Comparison of ENCODE assay signal across 16 cellular contexts in genomic region chr2:152555048-152555447, GRCh38.
DNase-seq lines count a peak whose midpoint lies in the region; ATAC-seq and TF ChIP-seq lines count a peak whose summit lies in the region.
"Had no signal": no experiment of that assay in that cellular context is flagged by ENCODE, and none has a peak within 500 bp of the region (broad histone marks: within the 10 kb centered on the region; RNA-seq: fewer than 3 reads in every experiment).

No MANE protein-coding gene starts in this region.

- H3K36me3 ChIP-seq in A673 (ENCODE audit: insufficient read depth, low read length, poor library complexity, severe bottlenecking) (no peaks in the 10 kb centered on the region), HCT116 (ENCODE audit: control insufficient read depth in 1 of 2, insufficient read depth in 2 of 2, low read length in 2 of 2) (no peaks in the 10 kb centered on the region), hepatocyte (replicated peaks; ENCODE audit: insufficient read depth, low read depth) (no peaks in the 10 kb centered on the region)
- H3K36me3 ChIP-seq: prostate gland had no signal

- no peak overlapping the region for H3K27ac ChIP-seq in A673 (ENCODE audit: low read depth, low read length, poor library complexity, severe bottlenecking)
- H3K27ac ChIP-seq in HCT116 (ENCODE audit: low read depth, low read length), result no peak overlapping the region
- no peak overlapping the region for H3K27ac ChIP-seq in hepatocyte
- H3K27ac ChIP-seq: prostate gland had no signal

- 85% methylated on average over 2 of the region's 2 CpGs for WGBS in hepatocyte (ENCODE audit: low lambda C conversion rate, missing lambda C conversion rate)

- RAD21 ChIA-PET in HCT116 (lab: Charles Lee; ENCODE audit: low non-redundant PET in 1 of 2, low total read pairs in 2 of 2, uncharacterized antibody in 2 of 2, unreplicated experiment in 2 of 2), result no interaction called here

- POLR2A ChIA-PET in A673 (lab: Charles Lee; ENCODE audit: low non-redundant PET) (no interaction called here), HCT116 (lab: Charles Lee) (no interaction called here), WTC11 (lab: Charles Lee) (no interaction called here)
- POLR2A ChIA-PET in activated CD8-positive, alpha-beta T cell treated with anti-CD3 and anti-CD28 coated beads, Interleukin-2, amount 10 ng/mL, durations not matched to agents 7 days and 5 days (lab: Charles Lee), result no interaction called here

- H3K4me2 ChIP-seq in HCT116 (ENCODE audit: low read length), result no peak overlapping the region
- no peak overlapping the region for H3K4me2 ChIP-seq in hepatocyte

- H3K9me3 ChIP-seq in A673 (ENCODE audit: low read depth, low read length, poor library complexity, severe bottlenecking) (no peaks in the 10 kb centered on the region), HCT116 (ENCODE audit: control insufficient read depth in 1 of 2, insufficient read depth in 1 of 2, low read depth in 1 of 2, low read length in 2 of 2) (no peaks in the 10 kb centered on the region), hepatocyte (ENCODE audit: low read depth) (no peaks in the 10 kb centered on the region)
- H3K9me3 ChIP-seq: prostate gland had no signal

- no peak overlapping the region for H3K4me3 ChIP-seq in A673 (ENCODE audit: low read depth, low read length, poor library complexity, severe bottlenecking)
- no peak overlapping the region for H3K4me3 ChIP-seq in HCT116 (replicated peaks in 1 of 2; ENCODE audit: low read depth in 1 of 2, low read length in 2 of 2)
- H3K4me3 ChIP-seq in hepatocyte, result no peak overlapping the region
- H3K4me3 ChIP-seq: lung, prostate gland had no signal

- intact Hi-C loops in A673 (cut with micrococcal nuclease; ENCODE audit: unreplicated experiment), result loop anchor here (2.0 to 5.0 kb wide), 3 partner anchors 72 to 363 kb away; partner anchors contain the start of gene FMNL2
- intact Hi-C loops in HCT116 (cut with micrococcal nuclease), result no loop called here

- H3K4me3 Mint-ChIP-seq in WTC11, result no peak overlapping the region
- no peak overlapping the region for H3K4me3 Mint-ChIP-seq in activated CD8-positive, alpha-beta T cell treated with anti-CD3 and anti-CD28 coated beads, Interleukin-2, amount 10 ng/mL, durations not matched to agents 7 days and 5 days
- H3K4me3 Mint-ChIP-seq: activated B cell treated with CpG ODN at 0.5 μM for 24 hours; B cell; central memory CD8-positive, alpha-beta T cell had no signal

- no peak overlapping the region for H3K9ac ChIP-seq in HCT116 (ENCODE audit: low read length)

- TF ChIP-seq POLR2A in HCT116 (IDR thresholded peaks at IDR 0.05; ENCODE audit: borderline replicate concordance, extremely low read depth, insufficient read depth, insufficient read length), result no peak

- H3K27ac Mint-ChIP-seq in WTC11, result no peak overlapping the region
- no peak overlapping the region for H3K27ac Mint-ChIP-seq in activated CD8-positive, alpha-beta T cell treated with anti-CD3 and anti-CD28 coated beads, Interleukin-2, amount 10 ng/mL, durations not matched to agents 7 days and 5 days
- H3K27ac Mint-ChIP-seq: activated B cell treated with CpG ODN at 0.5 μM for 24 hours, B cell had no signal

- H3K9me2 ChIP-seq in HCT116 (ENCODE audit: insufficient read depth) (no peaks in the 10 kb centered on the region), hepatocyte (replicated peaks; ENCODE audit: insufficient read depth) (no peaks in the 10 kb centered on the region)

- H3K27me3 Mint-ChIP-seq in WTC11 (ENCODE audit: low read depth), result no peaks in the 10 kb centered on the region
- H3K27me3 Mint-ChIP-seq in activated CD8-positive, alpha-beta T cell treated with anti-CD3 and anti-CD28 coated beads, Interleukin-2, amount 10 ng/mL, durations not matched to agents 7 days and 5 days (ENCODE audit: low read depth), result peaks cover 11% of the 10 kb centered on the region
- H3K27me3 Mint-ChIP-seq: activated B cell treated with CpG ODN at 0.5 μM for 24 hours, B cell had no signal

- H3K4me1 ChIP-seq in A673 (ENCODE audit: insufficient read depth, low read length, poor library complexity, severe bottlenecking), result peaks cover 21% of the 10 kb centered on the region
- no peaks in the 10 kb centered on the region for H3K4me1 ChIP-seq in HCT116 (ENCODE audit: control insufficient read depth in 1 of 2, insufficient read depth in 2 of 2, low read length in 2 of 2)
- peaks cover 3% of the 10 kb centered on the region for H3K4me1 ChIP-seq in hepatocyte (ENCODE audit: insufficient read depth)
- H3K4me1 ChIP-seq: prostate gland had no signal

- H2AFZ ChIP-seq in HCT116 (ENCODE audit: low read depth, low read length, poor library complexity, severe bottlenecking), result no peak overlapping the region
- H2AFZ ChIP-seq in hepatocyte, result no peak overlapping the region

- H4K20me1 ChIP-seq in HCT116 (ENCODE audit: insufficient read depth), result no peaks in the 10 kb centered on the region
- H4K20me1 ChIP-seq in hepatocyte (ENCODE audit: insufficient read depth, poor library complexity, severe bottlenecking), result no peaks in the 10 kb centered on the region

- ATAC-seq in HCT116, result peak; percentile 61; the same call in 1 of the 2 replicates
- ATAC-seq in WTC11, result peak; percentile 80
- no peak for ATAC-seq in activated CD8-positive, alpha-beta T cell treated with anti-CD3 and anti-CD28 coated beads, Interleukin-2, amount 10 ng/mL, durations not matched to agents 7 days and 5 days
- no peak for ATAC-seq in GM19395 (IDR thresholded peaks at IDR 0.05; ENCODE audit: unreplicated experiment)
- ATAC-seq in GM21619 (IDR thresholded peaks at IDR 0.05; ENCODE audit: unreplicated experiment), result no peak

- TF ChIP-seq CTCF in A673 (conservative IDR thresholded peaks at IDR 0.05; ENCODE audit: low read depth, low read length) (peak; percentile 64), HCT116 (IDR thresholded peaks at IDR 0.05 in 2 of 3, conservative IDR thresholded peaks at IDR 0.05 in 1 of 3; ENCODE audit: borderline replicate concordance in 1 of 3, insufficient read depth in 1 of 3, low read depth in 2 of 3, low read length in 2 of 3) (peak; percentile 19 to 42 (median 35); a peak in 3 of 6 replicates), WTC11 (IDR thresholded peaks at IDR 0.05) (no peak; the same call in 1 of the 2 replicates), hepatocyte (IDR thresholded peaks at IDR 0.05; ENCODE audit: poor library complexity) (peak; percentile 37)

- H3K9me3 Mint-ChIP-seq in WTC11, result no peaks in the 10 kb centered on the region
- no peaks in the 10 kb centered on the region for H3K9me3 Mint-ChIP-seq in activated CD8-positive, alpha-beta T cell treated with anti-CD3 and anti-CD28 coated beads, Interleukin-2, amount 10 ng/mL, durations not matched to agents 7 days and 5 days (ENCODE audit: insufficient read depth)
- H3K9me3 Mint-ChIP-seq: activated B cell treated with CpG ODN at 0.5 μM for 24 hours; central memory CD8-positive, alpha-beta T cell had no signal

- H3K27me3 ChIP-seq in A673 (replicated peaks; ENCODE audit: insufficient read depth, low read depth, low read length, poor library complexity), result no peaks in the 10 kb centered on the region
- H3K27me3 ChIP-seq in HCT116 (ENCODE audit: insufficient read depth, low read length), result no peaks in the 10 kb centered on the region
- H3K27me3 ChIP-seq in hepatocyte, result no peaks in the 10 kb centered on the region

- peaks cover 30% of the 10 kb centered on the region for H3K4me1 Mint-ChIP-seq in WTC11
- H3K4me1 Mint-ChIP-seq in activated CD8-positive, alpha-beta T cell treated with anti-CD3 and anti-CD28 coated beads, Interleukin-2, amount 10 ng/mL, durations not matched to agents 7 days and 5 days (ENCODE audit: low read depth), result peaks cover 3% of the 10 kb centered on the region
- H3K4me1 Mint-ChIP-seq: central memory CD8-positive, alpha-beta T cell had no signal

- TF ChIP-seq RAD21 in HCT116 (IDR thresholded peaks at IDR 0.05; ENCODE audit: low read depth), result peak; percentile 57

- BruUV-seq in A673 (replicated peaks; lab: Mats Ljungman, UMichigan) (no TSS peak), HCT116 (replicated peaks; lab: Mats Ljungman, UMichigan) (no TSS peak)

- DNase-seq in A673 (ENCODE audit: low spot score) (peak; percentile 50), HCT116 (ENCODE audit: low read depth, low spot score) (no peak), WTC11 (ENCODE audit: low spot score) (no peak), hepatocyte (ENCODE audit: low spot score) (no peak), NCI-H1694 treated with DMSO at 0.1 percent for 48 hours (lab: John Stamatoyannopoulos, UW) (no peak)
- no peak for DNase-seq in activated CD8-positive, alpha-beta T cell treated with anti-CD3 and anti-CD28 coated beads, Interleukin-2, amount 10 ng/mL, durations not matched to agents 7 days and 5 days
- DNase-seq: activated B cell treated with CpG ODN at 0.5 μM for 24 hours, H7, NCI-H226, SIG-M5 had no signal

- CTCF ChIA-PET in A673 (lab: Charles Lee) (no interaction called here), HCT116 (lab: Charles Lee) (no interaction called here), WTC11 (lab: Charles Lee) (interaction anchor here (0.6 to 1.3 kb wide), 9 partner anchors 14 to 529 kb away, joined by 3 to 5 read pairs (median 3); partner anchors contain the start of gene STAM2)
- CTCF ChIA-PET in activated CD8-positive, alpha-beta T cell treated with anti-CD3 and anti-CD28 coated beads, Interleukin-2, amount 10 ng/mL, durations not matched to agents 7 days and 5 days (lab: Charles Lee), result interaction anchor here (1.4 kb wide), 1 partner anchor 379 kb away, joined by 4 read pairs; the partner anchor contains the start of gene STAM2

- H3K79me2 ChIP-seq in HCT116 (ENCODE audit: insufficient read depth, low read length) (no peaks in the 10 kb centered on the region), hepatocyte (peaks cover 2% of the 10 kb centered on the region)

- no peaks in the 10 kb centered on the region; the same call in 1 of the 2 replicates for H3K36me3 Mint-ChIP-seq in WTC11
- no peaks in the 10 kb centered on the region for H3K36me3 Mint-ChIP-seq in activated CD8-positive, alpha-beta T cell treated with anti-CD3 and anti-CD28 coated beads, Interleukin-2, amount 10 ng/mL, durations not matched to agents 7 days and 5 days (ENCODE audit: low read depth)

TF ChIP-seq in HCT116, 20 proteins besides CTCF, POLR2A, EP300 and RAD21:
- no peak for TF ChIP-seq SIN3A (IDR thresholded peaks at IDR 0.05; ENCODE audit: low read depth)
- TF ChIP-seq SP1 (IDR thresholded peaks at IDR 0.05; ENCODE audit: low read depth), result no peak
- TF ChIP-seq ATF3 (IDR thresholded peaks at IDR 0.05), result no peak
TF ChIP-seq in HCT116: peak in this region for 0.

TF ChIP-seq in WTC11, 78 proteins besides CTCF, POLR2A, EP300 and RAD21 (continues in another document):
- TF ChIP-seq MYBL2 (CRISPR knock-in tag; IDR thresholded peaks at IDR 0.05), result no peak
- no peak for TF ChIP-seq FOXK1 (CRISPR knock-in tag; IDR thresholded peaks at IDR 0.05)
- TF ChIP-seq ETV6 (CRISPR knock-in tag; IDR thresholded peaks at IDR 0.05), result no peak
- TF ChIP-seq FOXJ3 (CRISPR knock-in tag; IDR thresholded peaks at IDR 0.05; ENCODE audit: borderline replicate concordance), result no peak
- TF ChIP-seq PRRX2 (CRISPR knock-in tag; IDR thresholded peaks at IDR 0.05), result no peak

Comparison
In these comparisons a context has a peak if more than half of its experiments do, and no peak if none do; other contexts are left out.
1. ATAC-seq: peak in HCT116 (single experiment) and WTC11 (single experiment); none in activated CD8-positive, alpha-beta T cell treated with anti-CD3 and anti-CD28 coated beads, Interleukin-2, amount 10 ng/mL, durations not matched to agents 7 days and 5 days (single experiment), GM19395 (single experiment) and GM21619 (single experiment).
2. CTCF ChIA-PET loops: an anchor here in WTC11 (0.6 to 1.3 kb wide) and activated CD8-positive, alpha-beta T cell treated with anti-CD3 and anti-CD28 coated beads, Interleukin-2, amount 10 ng/mL, durations not matched to agents 7 days and 5 days (1.4 kb wide); none called in A673 and HCT116.